In the genomic region with DNA sequence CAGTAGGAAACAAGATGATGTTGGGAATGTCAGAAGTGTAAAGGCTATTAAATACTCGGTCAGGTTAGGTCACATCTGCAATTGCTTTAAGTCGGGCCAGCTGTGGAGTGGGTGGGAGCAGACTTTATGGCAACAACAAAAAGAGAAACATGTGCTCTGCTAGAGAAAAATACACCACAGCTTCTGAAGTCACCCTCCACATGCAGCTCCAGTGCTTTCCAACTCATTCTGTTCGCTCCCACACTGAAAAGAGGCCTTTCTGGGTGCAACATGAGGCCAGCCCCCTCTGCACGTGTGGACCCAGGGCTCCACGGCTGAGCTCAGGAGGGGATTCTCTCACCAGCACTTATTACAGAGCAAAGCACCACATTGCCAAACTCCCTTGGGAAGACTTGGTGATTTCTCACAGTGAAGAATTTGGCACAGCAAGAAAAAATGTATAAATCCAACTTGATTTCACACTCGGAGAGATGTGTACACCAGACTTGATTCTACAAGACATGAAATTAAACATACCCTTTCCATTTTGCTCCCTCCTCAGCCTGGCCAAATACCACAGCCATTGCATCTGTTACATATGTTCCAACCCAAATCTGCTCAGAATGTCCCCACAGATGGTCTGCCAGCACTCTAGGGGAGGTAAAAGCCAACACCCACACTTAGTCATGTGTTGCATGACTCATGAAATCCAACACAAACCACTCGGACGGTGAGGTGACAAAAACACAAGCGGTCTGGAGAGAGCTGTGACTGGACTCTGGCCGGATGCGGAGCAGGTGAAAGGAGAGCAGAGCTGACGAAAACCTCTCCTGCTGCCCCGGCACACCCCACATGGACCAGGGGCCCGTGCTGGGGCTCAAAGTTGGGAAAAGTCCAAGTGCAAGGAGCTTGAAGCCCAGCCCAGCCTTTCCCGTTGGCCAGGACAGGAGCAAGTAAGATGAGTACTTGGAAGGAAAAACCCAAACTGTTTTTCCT, we compare ENCODE assay signal across 1 cellular context.
A peak's percentile ranks its signal among the peaks of the same experiment; 100 is the strongest.
TF ChIP-seq lines count a peak whose summit lies in the region.

No MANE protein-coding gene starts in this region.

TF ChIP-seq in K562, 482 proteins besides CTCF, POLR2A, EP300 and RAD21 (continued from another document and continues in another):
- TF ChIP-seq, protein P1, sequence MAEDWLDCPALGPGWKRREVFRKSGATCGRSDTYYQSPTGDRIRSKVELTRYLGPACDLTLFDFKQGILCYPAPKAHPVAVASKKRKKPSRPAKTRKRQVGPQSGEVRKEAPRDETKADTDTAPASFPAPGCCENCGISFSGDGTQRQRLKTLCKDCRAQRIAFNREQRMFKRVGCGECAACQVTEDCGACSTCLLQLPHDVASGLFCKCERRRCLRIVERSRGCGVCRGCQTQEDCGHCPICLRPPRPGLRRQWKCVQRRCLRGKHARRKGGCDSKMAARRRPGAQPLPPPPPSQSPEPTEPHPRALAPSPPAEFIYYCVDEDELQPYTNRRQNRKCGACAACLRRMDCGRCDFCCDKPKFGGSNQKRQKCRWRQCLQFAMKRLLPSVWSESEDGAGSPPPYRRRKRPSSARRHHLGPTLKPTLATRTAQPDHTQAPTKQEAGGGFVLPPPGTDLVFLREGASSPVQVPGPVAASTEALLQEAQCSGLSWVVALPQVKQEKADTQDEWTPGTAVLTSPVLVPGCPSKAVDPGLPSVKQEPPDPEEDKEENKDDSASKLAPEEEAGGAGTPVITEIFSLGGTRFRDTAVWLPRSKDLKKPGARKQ (CRISPR knock-in tag; IDR thresholded peaks at IDR 0.05) = no peak
- TF ChIP-seq ATF7 (IDR thresholded peaks at IDR 0.05) (peak; percentile 56; the same call in 1 of the 2 replicates), JUND (IDR thresholded peaks at IDR 0.05; ENCODE audit: borderline replicate concordance, low read depth, low read length) (peak; percentile 96), JUND (tag; IDR thresholded peaks at IDR 0.05; ENCODE audit: borderline replicate concordance, low read depth, low read length) (peak; percentile 95; the same call in 2 of the 3 replicates), ZNF184 (CRISPR knock-in tag; IDR thresholded peaks at IDR 0.05) (no peak), ARID1B (IDR thresholded peaks at IDR 0.05) (peak; percentile 79), ZKSCAN1 (IDR thresholded peaks at IDR 0.05; ENCODE audit: low read depth, low read length) (no peak), GATAD2B (IDR thresholded peaks at IDR 0.05; ENCODE audit: borderline replicate concordance) (no peak), ZEB2 (IDR thresholded peaks at IDR 0.05) (peak; percentile 32), ZNF12 (CRISPR knock-in tag; IDR thresholded peaks at IDR 0.05) (no peak), XRCC3 (IDR thresholded peaks at IDR 0.05) (no peak), MYC (IDR thresholded peaks at IDR 0.05; ENCODE audit: low read depth, low read length) (peak; percentile 30; the same call in 1 of the 2 replicates), MYC (CRISPR knock-in tag; IDR thresholded peaks at IDR 0.05; ENCODE audit: borderline replicate concordance, low read depth) (no peak), CBX1 (IDR thresholded peaks at IDR 0.05; ENCODE audit: low read depth) (0 out of 2 replicates have a peak, but pooled peaks have one; percentile 44), TAL1 (IDR thresholded peaks at IDR 0.05) (peak; percentile 16; the same call in 1 of the 2 replicates), MEF2D (tag; conservative IDR thresholded peaks at IDR 0.05; ENCODE audit: low read depth) (no peak), NFXL1 (CRISPR knock-in tag; IDR thresholded peaks at IDR 0.05) (no peak), GABPB1 (CRISPR knock-in tag; IDR thresholded peaks at IDR 0.05) (no peak), BACH1 (tag; IDR thresholded peaks at IDR 0.05) (peak; percentile 76), ESRRA (IDR thresholded peaks at IDR 0.05; ENCODE audit: borderline replicate concordance, low read depth) (no peak), ZNF589 (CRISPR knock-in tag; IDR thresholded peaks at IDR 0.05; ENCODE audit: low read depth) (no peak)
- TF ChIP-seq, protein P2, sequence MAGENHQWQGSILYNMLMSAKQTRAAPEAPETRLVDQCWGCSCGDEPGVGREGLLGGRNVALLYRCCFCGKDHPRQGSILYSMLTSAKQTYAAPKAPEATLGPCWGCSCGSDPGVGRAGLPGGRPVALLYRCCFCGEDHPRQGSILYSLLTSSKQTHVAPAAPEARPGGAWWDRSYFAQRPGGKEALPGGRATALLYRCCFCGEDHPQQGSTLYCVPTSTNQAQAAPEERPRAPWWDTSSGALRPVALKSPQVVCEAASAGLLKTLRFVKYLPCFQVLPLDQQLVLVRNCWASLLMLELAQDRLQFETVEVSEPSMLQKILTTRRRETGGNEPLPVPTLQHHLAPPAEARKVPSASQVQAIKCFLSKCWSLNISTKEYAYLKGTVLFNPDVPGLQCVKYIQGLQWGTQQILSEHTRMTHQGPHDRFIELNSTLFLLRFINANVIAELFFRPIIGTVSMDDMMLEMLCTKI (IDR thresholded peaks at IDR 0.05; ENCODE audit: partially characterized antibody) = no peak
- TF ChIP-seq, protein P3, sequence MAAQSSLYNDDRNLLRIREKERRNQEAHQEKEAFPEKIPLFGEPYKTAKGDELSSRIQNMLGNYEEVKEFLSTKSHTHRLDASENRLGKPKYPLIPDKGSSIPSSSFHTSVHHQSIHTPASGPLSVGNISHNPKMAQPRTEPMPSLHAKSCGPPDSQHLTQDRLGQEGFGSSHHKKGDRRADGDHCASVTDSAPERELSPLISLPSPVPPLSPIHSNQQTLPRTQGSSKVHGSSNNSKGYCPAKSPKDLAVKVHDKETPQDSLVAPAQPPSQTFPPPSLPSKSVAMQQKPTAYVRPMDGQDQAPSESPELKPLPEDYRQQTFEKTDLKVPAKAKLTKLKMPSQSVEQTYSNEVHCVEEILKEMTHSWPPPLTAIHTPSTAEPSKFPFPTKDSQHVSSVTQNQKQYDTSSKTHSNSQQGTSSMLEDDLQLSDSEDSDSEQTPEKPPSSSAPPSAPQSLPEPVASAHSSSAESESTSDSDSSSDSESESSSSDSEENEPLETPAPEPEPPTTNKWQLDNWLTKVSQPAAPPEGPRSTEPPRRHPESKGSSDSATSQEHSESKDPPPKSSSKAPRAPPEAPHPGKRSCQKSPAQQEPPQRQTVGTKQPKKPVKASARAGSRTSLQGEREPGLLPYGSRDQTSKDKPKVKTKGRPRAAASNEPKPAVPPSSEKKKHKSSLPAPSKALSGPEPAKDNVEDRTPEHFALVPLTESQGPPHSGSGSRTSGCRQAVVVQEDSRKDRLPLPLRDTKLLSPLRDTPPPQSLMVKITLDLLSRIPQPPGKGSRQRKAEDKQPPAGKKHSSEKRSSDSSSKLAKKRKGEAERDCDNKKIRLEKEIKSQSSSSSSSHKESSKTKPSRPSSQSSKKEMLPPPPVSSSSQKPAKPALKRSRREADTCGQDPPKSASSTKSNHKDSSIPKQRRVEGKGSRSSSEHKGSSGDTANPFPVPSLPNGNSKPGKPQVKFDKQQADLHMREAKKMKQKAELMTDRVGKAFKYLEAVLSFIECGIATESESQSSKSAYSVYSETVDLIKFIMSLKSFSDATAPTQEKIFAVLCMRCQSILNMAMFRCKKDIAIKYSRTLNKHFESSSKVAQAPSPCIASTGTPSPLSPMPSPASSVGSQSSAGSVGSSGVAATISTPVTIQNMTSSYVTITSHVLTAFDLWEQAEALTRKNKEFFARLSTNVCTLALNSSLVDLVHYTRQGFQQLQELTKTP (IDR thresholded peaks at IDR 0.05; ENCODE audit: low read depth in 1 of 2, partially characterized antibody in 2 of 2) = no peak
- TF ChIP-seq, protein P4, sequence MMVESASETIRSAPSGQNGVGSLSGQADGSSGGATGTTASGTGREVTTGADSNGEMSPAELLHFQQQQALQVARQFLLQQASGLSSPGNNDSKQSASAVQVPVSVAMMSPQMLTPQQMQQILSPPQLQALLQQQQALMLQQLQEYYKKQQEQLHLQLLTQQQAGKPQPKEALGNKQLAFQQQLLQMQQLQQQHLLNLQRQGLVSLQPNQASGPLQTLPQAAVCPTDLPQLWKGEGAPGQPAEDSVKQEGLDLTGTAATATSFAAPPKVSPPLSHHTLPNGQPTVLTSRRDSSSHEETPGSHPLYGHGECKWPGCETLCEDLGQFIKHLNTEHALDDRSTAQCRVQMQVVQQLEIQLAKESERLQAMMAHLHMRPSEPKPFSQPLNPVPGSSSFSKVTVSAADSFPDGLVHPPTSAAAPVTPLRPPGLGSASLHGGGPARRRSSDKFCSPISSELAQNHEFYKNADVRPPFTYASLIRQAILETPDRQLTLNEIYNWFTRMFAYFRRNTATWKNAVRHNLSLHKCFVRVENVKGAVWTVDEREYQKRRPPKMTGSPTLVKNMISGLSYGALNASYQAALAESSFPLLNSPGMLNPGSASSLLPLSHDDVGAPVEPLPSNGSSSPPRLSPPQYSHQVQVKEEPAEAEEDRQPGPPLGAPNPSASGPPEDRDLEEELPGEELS (CRISPR knock-in tag; IDR thresholded peaks at IDR 0.05; ENCODE audit: borderline replicate concordance) = no peak
- TF ChIP-seq, protein P5, sequence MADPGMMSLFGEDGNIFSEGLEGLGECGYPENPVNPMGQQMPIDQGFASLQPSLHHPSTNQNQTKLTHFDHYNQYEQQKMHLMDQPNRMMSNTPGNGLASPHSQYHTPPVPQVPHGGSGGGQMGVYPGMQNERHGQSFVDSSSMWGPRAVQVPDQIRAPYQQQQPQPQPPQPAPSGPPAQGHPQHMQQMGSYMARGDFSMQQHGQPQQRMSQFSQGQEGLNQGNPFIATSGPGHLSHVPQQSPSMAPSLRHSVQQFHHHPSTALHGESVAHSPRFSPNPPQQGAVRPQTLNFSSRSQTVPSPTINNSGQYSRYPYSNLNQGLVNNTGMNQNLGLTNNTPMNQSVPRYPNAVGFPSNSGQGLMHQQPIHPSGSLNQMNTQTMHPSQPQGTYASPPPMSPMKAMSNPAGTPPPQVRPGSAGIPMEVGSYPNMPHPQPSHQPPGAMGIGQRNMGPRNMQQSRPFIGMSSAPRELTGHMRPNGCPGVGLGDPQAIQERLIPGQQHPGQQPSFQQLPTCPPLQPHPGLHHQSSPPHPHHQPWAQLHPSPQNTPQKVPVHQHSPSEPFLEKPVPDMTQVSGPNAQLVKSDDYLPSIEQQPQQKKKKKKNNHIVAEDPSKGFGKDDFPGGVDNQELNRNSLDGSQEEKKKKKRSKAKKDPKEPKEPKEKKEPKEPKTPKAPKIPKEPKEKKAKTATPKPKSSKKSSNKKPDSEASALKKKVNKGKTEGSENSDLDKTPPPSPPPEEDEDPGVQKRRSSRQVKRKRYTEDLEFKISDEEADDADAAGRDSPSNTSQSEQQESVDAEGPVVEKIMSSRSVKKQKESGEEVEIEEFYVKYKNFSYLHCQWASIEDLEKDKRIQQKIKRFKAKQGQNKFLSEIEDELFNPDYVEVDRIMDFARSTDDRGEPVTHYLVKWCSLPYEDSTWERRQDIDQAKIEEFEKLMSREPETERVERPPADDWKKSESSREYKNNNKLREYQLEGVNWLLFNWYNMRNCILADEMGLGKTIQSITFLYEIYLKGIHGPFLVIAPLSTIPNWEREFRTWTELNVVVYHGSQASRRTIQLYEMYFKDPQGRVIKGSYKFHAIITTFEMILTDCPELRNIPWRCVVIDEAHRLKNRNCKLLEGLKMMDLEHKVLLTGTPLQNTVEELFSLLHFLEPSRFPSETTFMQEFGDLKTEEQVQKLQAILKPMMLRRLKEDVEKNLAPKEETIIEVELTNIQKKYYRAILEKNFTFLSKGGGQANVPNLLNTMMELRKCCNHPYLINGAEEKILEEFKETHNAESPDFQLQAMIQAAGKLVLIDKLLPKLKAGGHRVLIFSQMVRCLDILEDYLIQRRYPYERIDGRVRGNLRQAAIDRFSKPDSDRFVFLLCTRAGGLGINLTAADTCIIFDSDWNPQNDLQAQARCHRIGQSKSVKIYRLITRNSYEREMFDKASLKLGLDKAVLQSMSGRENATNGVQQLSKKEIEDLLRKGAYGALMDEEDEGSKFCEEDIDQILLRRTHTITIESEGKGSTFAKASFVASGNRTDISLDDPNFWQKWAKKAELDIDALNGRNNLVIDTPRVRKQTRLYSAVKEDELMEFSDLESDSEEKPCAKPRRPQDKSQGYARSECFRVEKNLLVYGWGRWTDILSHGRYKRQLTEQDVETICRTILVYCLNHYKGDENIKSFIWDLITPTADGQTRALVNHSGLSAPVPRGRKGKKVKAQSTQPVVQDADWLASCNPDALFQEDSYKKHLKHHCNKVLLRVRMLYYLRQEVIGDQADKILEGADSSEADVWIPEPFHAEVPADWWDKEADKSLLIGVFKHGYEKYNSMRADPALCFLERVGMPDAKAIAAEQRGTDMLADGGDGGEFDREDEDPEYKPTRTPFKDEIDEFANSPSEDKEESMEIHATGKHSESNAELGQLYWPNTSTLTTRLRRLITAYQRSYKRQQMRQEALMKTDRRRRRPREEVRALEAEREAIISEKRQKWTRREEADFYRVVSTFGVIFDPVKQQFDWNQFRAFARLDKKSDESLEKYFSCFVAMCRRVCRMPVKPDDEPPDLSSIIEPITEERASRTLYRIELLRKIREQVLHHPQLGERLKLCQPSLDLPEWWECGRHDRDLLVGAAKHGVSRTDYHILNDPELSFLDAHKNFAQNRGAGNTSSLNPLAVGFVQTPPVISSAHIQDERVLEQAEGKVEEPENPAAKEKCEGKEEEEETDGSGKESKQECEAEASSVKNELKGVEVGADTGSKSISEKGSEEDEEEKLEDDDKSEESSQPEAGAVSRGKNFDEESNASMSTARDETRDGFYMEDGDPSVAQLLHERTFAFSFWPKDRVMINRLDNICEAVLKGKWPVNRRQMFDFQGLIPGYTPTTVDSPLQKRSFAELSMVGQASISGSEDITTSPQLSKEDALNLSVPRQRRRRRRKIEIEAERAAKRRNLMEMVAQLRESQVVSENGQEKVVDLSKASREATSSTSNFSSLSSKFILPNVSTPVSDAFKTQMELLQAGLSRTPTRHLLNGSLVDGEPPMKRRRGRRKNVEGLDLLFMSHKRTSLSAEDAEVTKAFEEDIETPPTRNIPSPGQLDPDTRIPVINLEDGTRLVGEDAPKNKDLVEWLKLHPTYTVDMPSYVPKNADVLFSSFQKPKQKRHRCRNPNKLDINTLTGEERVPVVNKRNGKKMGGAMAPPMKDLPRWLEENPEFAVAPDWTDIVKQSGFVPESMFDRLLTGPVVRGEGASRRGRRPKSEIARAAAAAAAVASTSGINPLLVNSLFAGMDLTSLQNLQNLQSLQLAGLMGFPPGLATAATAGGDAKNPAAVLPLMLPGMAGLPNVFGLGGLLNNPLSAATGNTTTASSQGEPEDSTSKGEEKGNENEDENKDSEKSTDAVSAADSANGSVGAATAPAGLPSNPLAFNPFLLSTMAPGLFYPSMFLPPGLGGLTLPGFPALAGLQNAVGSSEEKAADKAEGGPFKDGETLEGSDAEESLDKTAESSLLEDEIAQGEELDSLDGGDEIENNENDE (IDR thresholded peaks at IDR 0.05; ENCODE audit: low read depth, low read length) = no peak
- TF ChIP-seq, protein P6, sequence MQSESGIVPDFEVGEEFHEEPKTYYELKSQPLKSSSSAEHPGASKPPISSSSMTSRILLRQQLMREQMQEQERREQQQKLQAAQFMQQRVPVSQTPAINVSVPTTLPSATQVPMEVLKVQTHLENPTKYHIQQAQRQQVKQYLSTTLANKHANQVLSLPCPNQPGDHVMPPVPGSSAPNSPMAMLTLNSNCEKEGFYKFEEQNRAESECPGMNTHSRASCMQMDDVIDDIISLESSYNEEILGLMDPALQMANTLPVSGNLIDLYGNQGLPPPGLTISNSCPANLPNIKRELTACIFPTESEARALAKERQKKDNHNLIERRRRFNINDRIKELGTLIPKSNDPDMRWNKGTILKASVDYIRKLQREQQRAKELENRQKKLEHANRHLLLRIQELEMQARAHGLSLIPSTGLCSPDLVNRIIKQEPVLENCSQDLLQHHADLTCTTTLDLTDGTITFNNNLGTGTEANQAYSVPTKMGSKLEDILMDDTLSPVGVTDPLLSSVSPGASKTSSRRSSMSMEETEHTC (IDR thresholded peaks at IDR 0.05) = peak; percentile 85
